ENCODE assay signal across 1 cellular context in genomic region chr16:30885196-30885595, GRCh38.
TF ChIP-seq lines count a peak whose summit lies in the region.

No MANE protein-coding gene starts in this region.

TF ChIP-seq in SK-N-SH, 30 proteins besides CTCF, POLR2A, EP300 and RAD21:
- TF ChIP-seq MEF2A (IDR thresholded peaks at IDR 0.05; ENCODE audit: borderline replicate concordance, low read depth) (no peak), CHD2 (IDR thresholded peaks at IDR 0.05; ENCODE audit: low read length, partially characterized antibody) (no peak), FOSL2 (IDR thresholded peaks at IDR 0.05; ENCODE audit: borderline replicate concordance, low read depth) (no peak), YY1 (IDR thresholded peaks at IDR 0.05; ENCODE audit: low read depth) (no peak), REST (IDR thresholded peaks at IDR 0.05; ENCODE audit: low read depth, low read length) (no peak), NRF1 (IDR thresholded peaks at IDR 0.05; ENCODE audit: low read depth, low read length) (no peak)
